8 cellular contexts compared by ENCODE assay signal in genomic region chr11:65430406-65431217, GRCh38. TPM values are rescaled to one million over a fixed set of nuclear protein-coding genes. Genes with fewer than 3 reads are reported as not detected.
A peak's percentile ranks its signal among the peaks of the same experiment; 100 is the strongest.
DNase-seq lines count a peak whose midpoint lies in the region; ATAC-seq and TF ChIP-seq lines count a peak whose summit lies in the region.

No MANE protein-coding gene starts in this region.

- DNase-seq in activated effector memory CD4-positive, alpha-beta T cell treated with anti-CD3 and anti-CD28 coated beads, Interleukin-2, amount 50 U/mL, for 16 hours: peak; percentile 61
- DNase-seq in activated effector memory CD4-positive, alpha-beta T cell treated with Interleukin-2 at 50 U/mL for 16 hours: no peak
- DNase-seq in left lobe of liver (ENCODE audit: low spot score) (peak; percentile 41), transverse colon (peak; percentile 26), NCI-H187 treated with DMSO at 0.1 percent for 48 hours (lab: John Stamatoyannopoulos, UW) (no peak)
- DNase-seq in stimulated activated CD4-positive, alpha-beta T cell treated with anti-CD3 and anti-CD28 coated beads, Interleukin-4, amount 100 ng/mL, for 24 hours: no peak

- peak in 1 of 5 experiments; percentile 13 for TF ChIP-seq CTCF in transverse colon (IDR thresholded peaks at IDR 0.05)

- peak; percentile 3 for TF ChIP-seq POLR2A in transverse colon (IDR thresholded peaks at IDR 0.05)

- in situ Hi-C loops in transverse colon (cut with MboI; ENCODE audit: low pct_ligation_motif_present in 1 of 4, low pct_unique_long_range_greater_than_20kb in 1 of 4, low sequenced_read_pairs in 3 of 4): no loop called here

- H3K27me3 ChIP-seq in transverse colon: no peaks in the 10 kb centered on the region

- H3K36me3 ChIP-seq in transverse colon: peaks cover 0 to 22% (median 9%) of the 10 kb centered on the region in 4 donors

- peaks cover 14% of the 10 kb centered on the region for H3K36me3 Mint-ChIP-seq in activated naive CD8-positive, alpha-beta T cell

- peaks cover 92% of the 10 kb centered on the region for H3K4me1 Mint-ChIP-seq in activated naive CD8-positive, alpha-beta T cell (ENCODE audit: low read depth)

- no peaks in the 10 kb centered on the region for H3K27me3 Mint-ChIP-seq in activated naive CD8-positive, alpha-beta T cell

- ATAC-seq in left lobe of liver (no peak), GM21381 (IDR thresholded peaks at IDR 0.05; ENCODE audit: unreplicated experiment) (no peak)

- H3K9me3 Mint-ChIP-seq in activated naive CD8-positive, alpha-beta T cell (ENCODE audit: low read depth): no peaks in the 10 kb centered on the region

- H3K4me3 ChIP-seq in transverse colon: peak overlapping the region in 3 of 4 donors; percentile 4 to 81 (median 8)

- peak overlapping the region; percentile 99 for H3K4me3 Mint-ChIP-seq in activated naive CD8-positive, alpha-beta T cell

- peak overlapping the region; percentile 99 for H3K27ac Mint-ChIP-seq in activated naive CD8-positive, alpha-beta T cell

- H3K27ac ChIP-seq in transverse colon: peak overlapping the region; percentile 100

- H3K4me1 ChIP-seq in transverse colon: peaks cover 27 to 93% (median 52%) of the 10 kb centered on the region in 4 donors

- intact Hi-C loops in transverse colon (cut with DNase I; ENCODE audit: low total_unique reads): no loop called here

- H3K9me3 ChIP-seq in transverse colon: no peaks in the 10 kb centered on the region

- 29 to 44% methylated on average over 6 of the region's 6 CpGs for WGBS in transverse colon (ENCODE audit: low coverage in 1 of 2), 2 donors

- no peak for TF ChIP-seq EP300 in transverse colon (IDR thresholded peaks at IDR 0.05; ENCODE audit: low read depth)

RNA-seq across cellular contexts. Expression of gene NEAT1, which starts 8.0 kb away (rescaled TPM):
- total RNA-seq in left lobe of liver: 766 TPM
- total RNA-seq in transverse colon: 100 to 1,000 TPM; 370 to 782 (median 680) TPM

RNA-seq across cellular contexts. Expression of gene FRMD8, which starts 44.2 kb away (rescaled TPM):
- total RNA-seq in left lobe of liver (9.3 TPM), transverse colon (100 to 1,000 TPM in 3 of 4 donors, 10 to 100 TPM in 1; 64.3 to 164 (median 128) TPM)

RNA-seq across cellular contexts. Expression of gene SLC25A45, which starts 48.2 kb away (rescaled TPM):
- 14.5 TPM for total RNA-seq in left lobe of liver
- 1 to 10 TPM; 2.2 to 5.6 (median 5.2) TPM for total RNA-seq in transverse colon

Comparison
In these comparisons a context has a peak if more than half of its experiments do, and no peak if none do; other contexts are left out.
1. DNase-seq: peak in activated effector memory CD4-positive, alpha-beta T cell treated with anti-CD3 and anti-CD28 coated beads, Interleukin-2, amount 50 U/mL, for 16 hours (single experiment), left lobe of liver (single experiment) and transverse colon (single experiment); none in activated effector memory CD4-positive, alpha-beta T cell treated with Interleukin-2 at 50 U/mL for 16 hours (single experiment), NCI-H187 treated with DMSO at 0.1 percent for 48 hours (single experiment) and stimulated activated CD4-positive, alpha-beta T cell treated with anti-CD3 and anti-CD28 coated beads, Interleukin-4, amount 100 ng/mL, for 24 hours (single experiment).